ENCODE assay signal across 15 cellular contexts in genomic region chr17:1039119-1039507, GRCh38. TPM values are rescaled to one million over a fixed set of nuclear protein-coding genes. Genes with fewer than 3 reads are reported as not detected.
DNase-seq lines count a peak whose midpoint lies in the region; ATAC-seq and TF ChIP-seq lines count a peak whose summit lies in the region.
"Had no signal": no experiment of that assay in that cellular context is flagged by ENCODE, and none has a peak within 500 bp of the region (broad histone marks: within the 10 kb centered on the region; RNA-seq: fewer than 3 reads in every experiment).

No MANE protein-coding gene starts in this region.

- no peak for TF ChIP-seq POLR2A in lower leg skin (IDR thresholded peaks at IDR 0.05)

- TF ChIP-seq CTCF in lower leg skin (IDR thresholded peaks at IDR 0.05): no peak

- no peaks in the 10 kb centered on the region for H3K27me3 Mint-ChIP-seq in dendritic cell treated with granulocyte-macrophage colony-stimulating factor and Interleukin-4, amounts not matched to agents 40 ng/mL and 50 ng/mL, for 4 days
- H3K27me3 Mint-ChIP-seq in stimulated activated naive B cell treated with anti-CD40 and anti-IgM and Interleukin-4, amounts not matched to agents 10 μg/mL and 1 μg/mL and 100 μg/mL, for 72 hours: no peaks in the 10 kb centered on the region
- H3K27me3 Mint-ChIP-seq: effector memory CD8-positive, alpha-beta T cell; naive B cell had no signal

- no peak overlapping the region for H3K9ac ChIP-seq in mucosa of rectum (ENCODE audit: low read depth in 1 of 2, low read length in 2 of 2)

- H3K4me3 Mint-ChIP-seq in dendritic cell treated with granulocyte-macrophage colony-stimulating factor and Interleukin-4, amounts not matched to agents 40 ng/mL and 50 ng/mL, for 4 days: peak overlapping the region; percentile 75
- H3K4me3 Mint-ChIP-seq in stimulated activated naive B cell treated with anti-CD40 and anti-IgM and Interleukin-4, amounts not matched to agents 10 μg/mL and 1 μg/mL and 100 μg/mL, for 72 hours: no peak overlapping the region
- H3K4me3 Mint-ChIP-seq: effector memory CD8-positive, alpha-beta T cell had no signal

- H3K27ac ChIP-seq in mucosa of rectum (ENCODE audit: low read depth in 2 of 2, low read length in 2 of 2): peak overlapping the region; percentile 46 to 61

- H3K36me3 Mint-ChIP-seq in dendritic cell treated with granulocyte-macrophage colony-stimulating factor and Interleukin-4, amounts not matched to agents 40 ng/mL and 50 ng/mL, for 4 days (ENCODE audit: low read depth): peaks cover 100% of the 10 kb centered on the region
- H3K36me3 Mint-ChIP-seq in stimulated activated naive B cell treated with anti-CD40 and anti-IgM and Interleukin-4, amounts not matched to agents 10 μg/mL and 1 μg/mL and 100 μg/mL, for 72 hours: peaks cover 22 to 30% of the 10 kb centered on the region in 2 donors

- H3K4me3 ChIP-seq in mucosa of rectum (ENCODE audit: low read length in 2 of 2) (no peak overlapping the region), lower leg skin (ENCODE audit: low read depth, poor library complexity, severe bottlenecking) (no peak overlapping the region)

- no peaks in the 10 kb centered on the region for H3K27me3 ChIP-seq in mucosa of rectum (ENCODE audit: control insufficient read depth in 2 of 2, insufficient read depth in 2 of 2, low read length in 2 of 2)

- H3K4me1 ChIP-seq in mucosa of rectum (ENCODE audit: control insufficient read depth in 2 of 2, insufficient read depth in 2 of 2, low read length in 2 of 2): peaks cover 0 to 3% of the 10 kb centered on the region in 2 donors

- intact Hi-C loops in dendritic cell treated with granulocyte-macrophage colony-stimulating factor and Interleukin-4, amounts not matched to agents 40 ng/mL and 50 ng/mL, for 4 days (cut with micrococcal nuclease): no loop called here
- intact Hi-C loops in lower leg skin (cut with DNase I; ENCODE audit: low total_unique reads): no loop called here

- no peak for ATAC-seq in stimulated activated naive B cell treated with anti-CD40 and anti-IgM and Interleukin-4, amounts not matched to agents 10 μg/mL and 1 μg/mL and 100 μg/mL, for 72 hours (replicated peaks)

- peak overlapping the region; percentile 97 for H3K27ac Mint-ChIP-seq in dendritic cell treated with granulocyte-macrophage colony-stimulating factor and Interleukin-4, amounts not matched to agents 40 ng/mL and 50 ng/mL, for 4 days
- peak overlapping the region; percentile 78 for H3K27ac Mint-ChIP-seq in stimulated activated naive B cell treated with anti-CD40 and anti-IgM and Interleukin-4, amounts not matched to agents 10 μg/mL and 1 μg/mL and 100 μg/mL, for 72 hours

- no peaks in the 10 kb centered on the region for H3K9me3 ChIP-seq in mucosa of rectum (ENCODE audit: control insufficient read depth in 2 of 2, low read length in 2 of 2)

- WGBS in lower leg skin, 2 donors: 79 to 81% methylated on average over 9 to 14 of the region's 16 CpGs

- peaks cover 91% of the 10 kb centered on the region for H3K4me1 Mint-ChIP-seq in dendritic cell treated with granulocyte-macrophage colony-stimulating factor and Interleukin-4, amounts not matched to agents 40 ng/mL and 50 ng/mL, for 4 days (ENCODE audit: low read depth)
- H3K4me1 Mint-ChIP-seq in stimulated activated naive B cell treated with anti-CD40 and anti-IgM and Interleukin-4, amounts not matched to agents 10 μg/mL and 1 μg/mL and 100 μg/mL, for 72 hours: peaks cover 24 to 32% of the 10 kb centered on the region in 2 donors

- DNase-seq in NCI-H69 (lab: John Stamatoyannopoulos, UW) (peak; percentile 20), NCI-H1105 treated with DMSO at 0.1 percent for 48 hours (lab: John Stamatoyannopoulos, UW) (no peak), lower leg skin (ENCODE audit: low spot score in 2 of 2) (no peak)
- DNase-seq in stimulated activated naive B cell treated with anti-CD40 and anti-IgM and Interleukin-4, amounts not matched to agents 10 μg/mL and 1 μg/mL and 100 μg/mL, for 72 hours: no peak
- DNase-seq in NK-92 treated with Interleukin-12 subunit alpha and Interleukin-12 subunit beta, amount 100 ng/mL, for 24 hours (lab: John Stamatoyannopoulos, UW): no peak
- no peak for DNase-seq in activated T-cell treated with anti-CD3 and anti-CD28 coated beads, Interleukin-2, amount 50 U/mL, for 48 hours
- DNase-seq: activated CD8-positive, alpha-beta memory T cell treated with anti-CD3 and anti-CD28 coated beads for 24 hours; activated gamma-delta T cell; AML-193; DMS153; effector memory CD8-positive, alpha-beta T cell; naive B cell; OCI-M1 had no signal

- H3K9me3 Mint-ChIP-seq in dendritic cell treated with granulocyte-macrophage colony-stimulating factor and Interleukin-4, amounts not matched to agents 40 ng/mL and 50 ng/mL, for 4 days: no peaks in the 10 kb centered on the region
- peaks cover 0 to 5% of the 10 kb centered on the region in 2 donors for H3K9me3 Mint-ChIP-seq in stimulated activated naive B cell treated with anti-CD40 and anti-IgM and Interleukin-4, amounts not matched to agents 10 μg/mL and 1 μg/mL and 100 μg/mL, for 72 hours
- H3K9me3 Mint-ChIP-seq: effector memory CD8-positive, alpha-beta T cell; naive B cell had no signal

- H3K36me3 ChIP-seq in mucosa of rectum (ENCODE audit: control insufficient read depth in 2 of 2, insufficient read depth in 2 of 2, low read length in 2 of 2): peaks cover 48 to 50% of the 10 kb centered on the region in 2 donors

RNA-seq across cellular contexts. Expression of gene TIMM22, which starts 42.2 kb away (rescaled TPM):
- 10 to 100 TPM; 11.7 to 15.7 (median 13.9) TPM for total RNA-seq in lower leg skin

RNA-seq across cellular contexts. Expression of gene NXN, which starts 59.5 kb away (rescaled TPM):
- total RNA-seq in lower leg skin: 10 to 100 TPM; 11.3 to 51.6 (median 31.8) TPM
